In genomic region chr9:83449166-83449565, GRCh38 we compare ENCODE assay signal across 27 cellular contexts.
A peak's percentile ranks its signal among the peaks of the same experiment; 100 is the strongest.
DNase-seq lines count a peak whose midpoint lies in the region; ATAC-seq and TF ChIP-seq lines count a peak whose summit lies in the region.
"Had no signal": no experiment of that assay in that cellular context is flagged by ENCODE, and none has a peak within 500 bp of the region (broad histone marks: within the 10 kb centered on the region; RNA-seq: fewer than 3 reads in every experiment).

No MANE protein-coding gene starts in this region.

- H3K4me1 ChIP-seq in esophagus muscularis mucosa, result peaks cover 9 to 28% (median 18%) of the 10 kb centered on the region in 4 donors
- peaks cover 0 to under 1% of the 10 kb centered on the region in 2 donors for H3K4me1 ChIP-seq in left lung
- peaks cover 1 to 7% (median 5%) of the 10 kb centered on the region in 3 donors for H3K4me1 ChIP-seq in skeletal muscle tissue (ENCODE audit: control insufficient read depth in 3 of 3, insufficient read depth in 3 of 3, low read length in 3 of 3)
- H3K4me1 ChIP-seq: breast epithelium, gastrocnemius medialis had no signal

- no peaks in the 10 kb centered on the region for H3K9me3 ChIP-seq in esophagus muscularis mucosa
- H3K9me3 ChIP-seq in left lung, result no peaks in the 10 kb centered on the region
- H3K9me3 ChIP-seq in skeletal muscle tissue (ENCODE audit: control insufficient read depth in 3 of 3, low read length in 3 of 3), result no peaks in the 10 kb centered on the region
- H3K9me3 ChIP-seq: breast epithelium, gastrocnemius medialis had no signal

- H3K27me3 ChIP-seq in esophagus muscularis mucosa, result no peaks in the 10 kb centered on the region
- H3K27me3 ChIP-seq in left lung, result no peaks in the 10 kb centered on the region
- H3K27me3 ChIP-seq in skeletal muscle tissue (ENCODE audit: control insufficient read depth in 3 of 3, insufficient read depth in 3 of 3, low read length in 3 of 3), result no peaks in the 10 kb centered on the region
- H3K27me3 ChIP-seq: breast epithelium, gastrocnemius medialis had no signal

- ATAC-seq in left lung (peak; percentile 12), GM21619 (IDR thresholded peaks at IDR 0.05; ENCODE audit: unreplicated experiment) (no peak)
- ATAC-seq: gastrocnemius medialis, GM12878, left lobe of liver, PC-3, sciatic nerve had no signal

- TF ChIP-seq CTCF in esophagus muscularis mucosa (IDR thresholded peaks at IDR 0.05) (no peak), left lung (IDR thresholded peaks at IDR 0.05) (no peak)

- intact Hi-C loops in esophagus muscularis mucosa (cut with DNase I) (no loop called here), left lung (cut with DNase I) (no loop called here)

- 77% methylated on average over 5 of the region's 5 CpGs for WGBS in esophagus muscularis mucosa

- no peak overlapping the region for H3K9ac ChIP-seq in skeletal muscle tissue (ENCODE audit: low read depth in 1 of 3, low read length in 3 of 3)
- H3K9ac ChIP-seq: KMS-11 had no signal

- no peak for TF ChIP-seq EP300 in esophagus muscularis mucosa (IDR thresholded peaks at IDR 0.05)

- H3K4me3 ChIP-seq in esophagus muscularis mucosa (no peak overlapping the region), left lung (no peak overlapping the region), skeletal muscle tissue (ENCODE audit: low read length in 3 of 3) (no peak overlapping the region)
- H3K4me3 ChIP-seq: breast epithelium, gastrocnemius medialis, GM12878, SK-N-MC had no signal

- H3K36me3 ChIP-seq in esophagus muscularis mucosa, result no peaks in the 10 kb centered on the region
- no peaks in the 10 kb centered on the region for H3K36me3 ChIP-seq in left lung
- H3K36me3 ChIP-seq in skeletal muscle tissue (ENCODE audit: control insufficient read depth in 3 of 3, insufficient read depth in 3 of 3, low read length in 3 of 3), result no peaks in the 10 kb centered on the region
- H3K36me3 ChIP-seq: breast epithelium, gastrocnemius medialis had no signal

- peak; percentile 56 for DNase-seq in DMS53 (lab: John Stamatoyannopoulos, UW)
- DNase-seq in DMS53 treated with DMSO at 0.1 percent for 48 hours (lab: John Stamatoyannopoulos, UW; ENCODE audit: unreplicated experiment), result no peak
- no peak for DNase-seq in esophagus muscularis mucosa (ENCODE audit: extremely low spot score)
- no peak for DNase-seq in left lung
- DNase-seq in CD1c-positive myeloid dendritic cell (ENCODE audit: extremely low spot score), result no peak
- no peak for DNase-seq in LoVo (ENCODE audit: low spot score)
- DNase-seq: 8988T; activated CD4-positive, CD25-positive, alpha-beta regulatory T cell; activated naive CD8-positive, alpha-beta T cell treated with anti-CD3 and anti-CD28 coated beads, Interleukin-2, amount 10 ng/mL, durations not matched to agents 7 days and 5 days; Calu3; dermis blood vessel endothelial cell; gastrocnemius medialis; GF-D8; NCI-H2029; NCI-H748 treated with DMSO at 0.1 percent for 48 hours; PC-3; stimulated activated CD4-positive, alpha-beta T cell treated with anti-CD3 and anti-CD28 coated beads, Interleukin-1b, Interleukin-23, amount 100 ng/mL, for 48 hours; stimulated activated naive CD4-positive, alpha-beta T cell treated with Interleukin-2 at 50 U/mL for 16 hours; T1000 had no signal

- H3K27ac ChIP-seq in esophagus muscularis mucosa (replicated peaks in 1 of 4), result peak overlapping the region in 3 of 4 donors; percentile 30 to 60 (median 59)
- peak overlapping the region in 1 of 2 donors; percentile 7 for H3K27ac ChIP-seq in left lung
- peak overlapping the region; percentile 42 for H3K27ac ChIP-seq in skeletal muscle tissue (ENCODE audit: low read depth, low read length)
- H3K27ac ChIP-seq: breast epithelium, KMS-11, SK-N-MC had no signal

- no peak for TF ChIP-seq POLR2A in esophagus muscularis mucosa (IDR thresholded peaks at IDR 0.05; ENCODE audit: low read depth)
